Comparison of ENCODE assay signal across 22 cellular contexts in genomic region chr6:152600022-152600421, GRCh38. TPM values are rescaled to one million over a fixed set of nuclear protein-coding genes. Genes with fewer than 3 reads are reported as not detected.
A peak's percentile ranks its signal among the peaks of the same experiment; 100 is the strongest.
DNase-seq lines count a peak whose midpoint lies in the region; ATAC-seq and TF ChIP-seq lines count a peak whose summit lies in the region.
"Had no signal": no experiment of that assay in that cellular context is flagged by ENCODE, and none has a peak within 500 bp of the region (broad histone marks: within the 10 kb centered on the region; RNA-seq: fewer than 3 reads in every experiment).

No MANE protein-coding gene starts in this region.

- H3K27ac ChIP-seq in left ventricle myocardium inferior (replicated peaks) (peak overlapping the region; percentile 64), heart right ventricle (peak overlapping the region in 5 of 10 donors; percentile 1 to 58 (median 56)), caudate nucleus (ENCODE audit: low read depth, low read length) (peak overlapping the region; percentile 59), mesendoderm (ENCODE audit: low read depth, low read length) (no peak overlapping the region), vagina (peak overlapping the region; percentile 65)
- H3K27ac ChIP-seq: SJCRH30 had no signal

- no peaks in the 10 kb centered on the region for H3K36me3 ChIP-seq in left ventricle myocardium inferior
- H3K36me3 ChIP-seq in heart right ventricle = no peaks in the 10 kb centered on the region
- no peaks in the 10 kb centered on the region for H3K36me3 ChIP-seq in mesendoderm (ENCODE audit: control insufficient read depth, insufficient read depth, low read length)
- no peaks in the 10 kb centered on the region for H3K36me3 ChIP-seq in vagina
- H3K36me3 ChIP-seq: MG63, SJCRH30 had no signal

- TF ChIP-seq CTCF in left ventricle myocardium inferior (IDR thresholded peaks at IDR 0.05; ENCODE audit: borderline replicate concordance) (no peak), heart right ventricle (IDR thresholded peaks at IDR 0.05) (no peak), vagina (IDR thresholded peaks at IDR 0.05) (no peak)

- H2AK5ac ChIP-seq in mesendoderm (ENCODE audit: low read length) = no peak overlapping the region

- no peak overlapping the region for H3K4me2 ChIP-seq in mesendoderm (ENCODE audit: low read length)

- H4K5ac ChIP-seq in mesendoderm (ENCODE audit: low read length) = no peak overlapping the region

- H3K56ac ChIP-seq in mesendoderm (ENCODE audit: low read length) = no peak overlapping the region

- no peak overlapping the region for H2BK5ac ChIP-seq in mesendoderm (ENCODE audit: low read length)

- H2BK15ac ChIP-seq in mesendoderm (replicated peaks; ENCODE audit: low read depth) = no peak overlapping the region

- H3K4ac ChIP-seq in mesendoderm (ENCODE audit: low read depth, low read length) = no peak overlapping the region

- no peaks in the 10 kb centered on the region for H3K79me2 ChIP-seq in mesendoderm (ENCODE audit: control insufficient read depth, insufficient read depth, low read length)

- no peaks in the 10 kb centered on the region for H3K79me1 ChIP-seq in mesendoderm (ENCODE audit: low read length)

- DNase-seq in left ventricle myocardium inferior = no peak
- DNase-seq in heart right ventricle = no peak
- peak in 1 of 61 donors; percentile 89 for DNase-seq in caudate nucleus (lab: John Stamatoyannopoulos, UW)
- no peak for DNase-seq in mesendoderm
- no peak for DNase-seq in vagina (ENCODE audit: extremely low spot score in 2 of 2)
- no peak for DNase-seq in mucosa of gallbladder (ENCODE audit: low spot score)
- DNase-seq: AML-193; CD4-positive, alpha-beta memory T cell; COR-L47; DMS53; IMR-90; KG1; MG63; NCI-H1105 treated with DMSO at 0.1 percent for 48 hours; NCI-H2029; NCI-H345; NCI-H510A treated with DMSO at 0.1 percent for 48 hours; NK-92 treated with Interleukin-12 subunit alpha and Interleukin-12 subunit beta, amount 100 ng/mL, for 24 hours; PC-3; SJCRH30 had no signal

- no peak overlapping the region for H2BK120ac ChIP-seq in mesendoderm (ENCODE audit: low read depth, low read length)

- H3K27me3 ChIP-seq in left ventricle myocardium inferior (ENCODE audit: low read depth) (no peaks in the 10 kb centered on the region), heart right ventricle (no peaks in the 10 kb centered on the region), mesendoderm (ENCODE audit: insufficient read depth, low read length, poor library complexity) (no peaks in the 10 kb centered on the region), vagina (no peaks in the 10 kb centered on the region)
- H3K27me3 ChIP-seq: SJCRH30 had no signal

- H3K23ac ChIP-seq in mesendoderm (ENCODE audit: low read length) = no peak overlapping the region

- H3K9me3 ChIP-seq in left ventricle myocardium inferior (replicated peaks) (no peaks in the 10 kb centered on the region), heart right ventricle (no peaks in the 10 kb centered on the region), vagina (no peaks in the 10 kb centered on the region)
- H3K9me3 ChIP-seq: MG63, SJCRH30 had no signal

- no peak for TF ChIP-seq POLR2A in vagina (IDR thresholded peaks at IDR 0.05)

- WGBS in heart right ventricle, 2 donors = 84 to 86% methylated on average over 5 of the region's 5 CpGs
- WGBS in mesendoderm (ENCODE audit: extremely low coverage, insufficient coverage, low lambda C conversion rate) = no CpG with 5 or more reads among the region's 5 CpGs

- H3K9ac ChIP-seq in mesendoderm (ENCODE audit: low read length) = no peak overlapping the region

- H3K4me3 ChIP-seq in left ventricle myocardium inferior (no peak overlapping the region), heart right ventricle (no peak overlapping the region), mesendoderm (ENCODE audit: low read length) (no peak overlapping the region), vagina (no peak overlapping the region)
- H3K4me3 ChIP-seq: GM12878, MG63, SJCRH30 had no signal

- no peak overlapping the region for H4K8ac ChIP-seq in mesendoderm (ENCODE audit: low read depth, low read length)

- H3K4me1 ChIP-seq in left ventricle myocardium inferior (peaks cover 35% of the 10 kb centered on the region), heart right ventricle (peaks cover 0 to 46% (median 19%) of the 10 kb centered on the region in 9 donors), mesendoderm (ENCODE audit: control insufficient read depth, low read depth, low read length) (no peaks in the 10 kb centered on the region), vagina (no peaks in the 10 kb centered on the region)
- H3K4me1 ChIP-seq: SJCRH30 had no signal

- intact Hi-C loops in left ventricle myocardium inferior (cut with micrococcal nuclease) = no loop called here
- intact Hi-C loops in heart right ventricle (cut with DNase I) = no loop called here
- intact Hi-C loops in vagina (cut with DNase I) = no loop called here

- ATAC-seq in heart right ventricle (no peak), GM21367 (IDR thresholded peaks at IDR 0.05; ENCODE audit: unreplicated experiment) (no peak)
- ATAC-seq: GM12878, PC-3 had no signal

- H3K18ac ChIP-seq in mesendoderm (ENCODE audit: low read length) = peak overlapping the region; percentile 22

RNA-seq across cellular contexts. Expression of gene SYNE1, which starts 37.1 kb away (rescaled TPM):
- total RNA-seq in left ventricle myocardium inferior = 105 TPM
- total RNA-seq in heart right ventricle = 100 to 1,000 TPM in 9 of 10 donors, 10 to 100 TPM in 1; 85.8 to 176 (median 138) TPM
- 100 to 1,000 TPM in 1 of 2 donors, 10 to 100 TPM in 1; 18.9 to 113 TPM for polyA plus RNA-seq in heart right ventricle
- 2.3 TPM for polyA plus RNA-seq in mesendoderm (2013, experiment 1 of 2)
- polyA plus RNA-seq in mesendoderm (2013, experiment 2 of 2) = 2.3 TPM
- total RNA-seq in vagina = 81.5 TPM
- 65.6 TPM for total RNA-seq in mucosa of gallbladder
